In the genomic region with DNA sequence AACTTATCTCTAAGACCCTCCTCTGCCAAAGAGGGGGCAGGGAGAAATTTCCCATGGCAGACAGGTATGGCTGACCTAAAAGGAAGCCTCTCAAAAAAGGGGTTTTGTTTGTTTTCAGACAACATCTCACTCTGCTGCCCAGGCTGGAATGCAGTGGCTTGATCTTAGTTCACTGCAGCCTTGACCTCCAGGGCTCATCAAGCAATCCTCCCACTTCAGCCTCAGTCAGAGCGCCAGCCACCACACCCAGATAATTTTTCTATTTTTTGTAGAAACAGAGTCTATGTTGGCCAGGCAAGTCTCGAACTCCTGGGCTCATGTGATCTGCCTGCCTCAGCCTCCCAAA, we compare ENCODE assay signal across 2 cellular contexts.
TF ChIP-seq lines count a peak whose summit lies in the region.

No MANE protein-coding gene starts in this region.

TF ChIP-seq in A549, 52 proteins besides CTCF, POLR2A, EP300 and RAD21 (continued from another document):
- TF ChIP-seq, protein P1, sequence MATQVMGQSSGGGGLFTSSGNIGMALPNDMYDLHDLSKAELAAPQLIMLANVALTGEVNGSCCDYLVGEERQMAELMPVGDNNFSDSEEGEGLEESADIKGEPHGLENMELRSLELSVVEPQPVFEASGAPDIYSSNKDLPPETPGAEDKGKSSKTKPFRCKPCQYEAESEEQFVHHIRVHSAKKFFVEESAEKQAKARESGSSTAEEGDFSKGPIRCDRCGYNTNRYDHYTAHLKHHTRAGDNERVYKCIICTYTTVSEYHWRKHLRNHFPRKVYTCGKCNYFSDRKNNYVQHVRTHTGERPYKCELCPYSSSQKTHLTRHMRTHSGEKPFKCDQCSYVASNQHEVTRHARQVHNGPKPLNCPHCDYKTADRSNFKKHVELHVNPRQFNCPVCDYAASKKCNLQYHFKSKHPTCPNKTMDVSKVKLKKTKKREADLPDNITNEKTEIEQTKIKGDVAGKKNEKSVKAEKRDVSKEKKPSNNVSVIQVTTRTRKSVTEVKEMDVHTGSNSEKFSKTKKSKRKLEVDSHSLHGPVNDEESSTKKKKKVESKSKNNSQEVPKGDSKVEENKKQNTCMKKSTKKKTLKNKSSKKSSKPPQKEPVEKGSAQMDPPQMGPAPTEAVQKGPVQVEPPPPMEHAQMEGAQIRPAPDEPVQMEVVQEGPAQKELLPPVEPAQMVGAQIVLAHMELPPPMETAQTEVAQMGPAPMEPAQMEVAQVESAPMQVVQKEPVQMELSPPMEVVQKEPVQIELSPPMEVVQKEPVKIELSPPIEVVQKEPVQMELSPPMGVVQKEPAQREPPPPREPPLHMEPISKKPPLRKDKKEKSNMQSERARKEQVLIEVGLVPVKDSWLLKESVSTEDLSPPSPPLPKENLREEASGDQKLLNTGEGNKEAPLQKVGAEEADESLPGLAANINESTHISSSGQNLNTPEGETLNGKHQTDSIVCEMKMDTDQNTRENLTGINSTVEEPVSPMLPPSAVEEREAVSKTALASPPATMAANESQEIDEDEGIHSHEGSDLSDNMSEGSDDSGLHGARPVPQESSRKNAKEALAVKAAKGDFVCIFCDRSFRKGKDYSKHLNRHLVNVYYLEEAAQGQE (IDR thresholded peaks at IDR 0.05), result no peak
- TF ChIP-seq, protein P2, sequence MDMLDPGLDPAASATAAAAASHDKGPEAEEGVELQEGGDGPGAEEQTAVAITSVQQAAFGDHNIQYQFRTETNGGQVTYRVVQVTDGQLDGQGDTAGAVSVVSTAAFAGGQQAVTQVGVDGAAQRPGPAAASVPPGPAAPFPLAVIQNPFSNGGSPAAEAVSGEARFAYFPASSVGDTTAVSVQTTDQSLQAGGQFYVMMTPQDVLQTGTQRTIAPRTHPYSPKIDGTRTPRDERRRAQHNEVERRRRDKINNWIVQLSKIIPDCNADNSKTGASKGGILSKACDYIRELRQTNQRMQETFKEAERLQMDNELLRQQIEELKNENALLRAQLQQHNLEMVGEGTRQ (IDR thresholded peaks at IDR 0.05), result no peak
- TF ChIP-seq, protein P3, sequence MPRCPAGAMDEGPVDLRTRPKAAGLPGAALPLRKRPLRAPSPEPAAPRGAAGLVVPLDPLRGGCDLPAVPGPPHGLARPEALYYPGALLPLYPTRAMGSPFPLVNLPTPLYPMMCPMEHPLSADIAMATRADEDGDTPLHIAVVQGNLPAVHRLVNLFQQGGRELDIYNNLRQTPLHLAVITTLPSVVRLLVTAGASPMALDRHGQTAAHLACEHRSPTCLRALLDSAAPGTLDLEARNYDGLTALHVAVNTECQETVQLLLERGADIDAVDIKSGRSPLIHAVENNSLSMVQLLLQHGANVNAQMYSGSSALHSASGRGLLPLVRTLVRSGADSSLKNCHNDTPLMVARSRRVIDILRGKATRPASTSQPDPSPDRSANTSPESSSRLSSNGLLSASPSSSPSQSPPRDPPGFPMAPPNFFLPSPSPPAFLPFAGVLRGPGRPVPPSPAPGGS (IDR thresholded peaks at IDR 0.05), result no peak
- TF ChIP-seq FOSB (CRISPR knock-in tag; IDR thresholded peaks at IDR 0.05) (no peak), RFX5 (IDR thresholded peaks at IDR 0.05) (no peak), RNF2 (IDR thresholded peaks at IDR 0.05; ENCODE audit: borderline replicate concordance, low read depth) (no peak), KDM1A (IDR thresholded peaks at IDR 0.05; ENCODE audit: low read depth) (no peak)
- TF ChIP-seq, protein P4, sequence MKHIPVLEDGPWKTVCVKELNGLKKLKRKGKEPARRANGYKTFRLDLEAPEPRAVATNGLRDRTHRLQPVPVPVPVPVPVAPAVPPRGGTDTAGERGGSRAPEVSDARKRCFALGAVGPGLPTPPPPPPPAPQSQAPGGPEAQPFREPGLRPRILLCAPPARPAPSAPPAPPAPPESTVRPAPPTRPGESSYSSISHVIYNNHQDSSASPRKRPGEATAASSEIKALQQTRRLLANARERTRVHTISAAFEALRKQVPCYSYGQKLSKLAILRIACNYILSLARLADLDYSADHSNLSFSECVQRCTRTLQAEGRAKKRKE (CRISPR knock-in tag; IDR thresholded peaks at IDR 0.05; ENCODE audit: low read depth), result no peak
TF ChIP-seq in A549: peak in this region for 0.

TF ChIP-seq in GM12878, 131 proteins besides CTCF, POLR2A, EP300 and RAD21 (continued from another document):
- TF ChIP-seq EGR1 (IDR thresholded peaks at IDR 0.05; ENCODE audit: borderline replicate concordance in 1 of 2, low read depth in 2 of 2, low read length in 2 of 2), result no peak
- TF ChIP-seq TARDBP (IDR thresholded peaks at IDR 0.05; ENCODE audit: borderline replicate concordance), result no peak
- TF ChIP-seq, protein P1 (IDR thresholded peaks at IDR 0.05; ENCODE audit: low read depth, low read length), result no peak
- no peak for TF ChIP-seq HDAC6 (IDR thresholded peaks at IDR 0.05; ENCODE audit: unreplicated experiment)
- no peak for TF ChIP-seq SREBF1 (IDR thresholded peaks at IDR 0.05; ENCODE audit: low read length)
- no peak for TF ChIP-seq RAD51 (IDR thresholded peaks at IDR 0.05)
